1 cellular context compared by ENCODE assay signal in the genomic region with DNA sequence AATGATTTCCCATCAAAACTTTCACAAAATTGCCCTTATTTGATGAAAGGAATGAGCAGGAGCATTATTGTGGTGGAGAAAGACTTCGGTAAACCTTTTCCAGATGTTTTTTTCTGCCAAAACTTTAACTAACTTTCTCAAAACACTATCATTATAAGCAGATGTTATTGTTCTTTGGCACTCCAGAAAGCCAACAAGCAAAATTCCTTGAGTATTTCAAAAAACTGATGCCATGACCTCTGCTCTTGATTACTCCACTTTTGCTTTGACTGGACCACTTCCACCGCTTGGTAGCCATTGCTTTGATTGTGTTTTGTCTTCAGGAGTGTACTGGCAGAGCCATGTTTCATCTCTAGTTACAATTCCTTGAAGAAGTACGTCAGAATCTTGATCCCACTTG.
TF ChIP-seq lines count a peak whose summit lies in the region.

No MANE protein-coding gene starts in this region.

TF ChIP-seq in K562, 482 proteins besides CTCF, POLR2A, EP300 and RAD21:
- TF ChIP-seq, protein P1, sequence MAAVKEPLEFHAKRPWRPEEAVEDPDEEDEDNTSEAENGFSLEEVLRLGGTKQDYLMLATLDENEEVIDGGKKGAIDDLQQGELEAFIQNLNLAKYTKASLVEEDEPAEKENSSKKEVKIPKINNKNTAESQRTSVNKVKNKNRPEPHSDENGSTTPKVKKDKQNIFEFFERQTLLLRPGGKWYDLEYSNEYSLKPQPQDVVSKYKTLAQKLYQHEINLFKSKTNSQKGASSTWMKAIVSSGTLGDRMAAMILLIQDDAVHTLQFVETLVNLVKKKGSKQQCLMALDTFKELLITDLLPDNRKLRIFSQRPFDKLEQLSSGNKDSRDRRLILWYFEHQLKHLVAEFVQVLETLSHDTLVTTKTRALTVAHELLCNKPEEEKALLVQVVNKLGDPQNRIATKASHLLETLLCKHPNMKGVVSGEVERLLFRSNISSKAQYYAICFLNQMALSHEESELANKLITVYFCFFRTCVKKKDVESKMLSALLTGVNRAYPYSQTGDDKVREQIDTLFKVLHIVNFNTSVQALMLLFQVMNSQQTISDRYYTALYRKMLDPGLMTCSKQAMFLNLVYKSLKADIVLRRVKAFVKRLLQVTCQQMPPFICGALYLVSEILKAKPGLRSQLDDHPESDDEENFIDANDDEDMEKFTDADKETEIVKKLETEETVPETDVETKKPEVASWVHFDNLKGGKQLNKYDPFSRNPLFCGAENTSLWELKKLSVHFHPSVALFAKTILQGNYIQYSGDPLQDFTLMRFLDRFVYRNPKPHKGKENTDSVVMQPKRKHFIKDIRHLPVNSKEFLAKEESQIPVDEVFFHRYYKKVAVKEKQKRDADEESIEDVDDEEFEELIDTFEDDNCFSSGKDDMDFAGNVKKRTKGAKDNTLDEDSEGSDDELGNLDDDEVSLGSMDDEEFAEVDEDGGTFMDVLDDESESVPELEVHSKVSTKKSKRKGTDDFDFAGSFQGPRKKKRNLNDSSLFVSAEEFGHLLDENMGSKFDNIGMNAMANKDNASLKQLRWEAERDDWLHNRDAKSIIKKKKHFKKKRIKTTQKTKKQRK (IDR thresholded peaks at IDR 0.05; ENCODE audit: borderline replicate concordance, low read depth, low read length) = no peak
- TF ChIP-seq, protein P2, sequence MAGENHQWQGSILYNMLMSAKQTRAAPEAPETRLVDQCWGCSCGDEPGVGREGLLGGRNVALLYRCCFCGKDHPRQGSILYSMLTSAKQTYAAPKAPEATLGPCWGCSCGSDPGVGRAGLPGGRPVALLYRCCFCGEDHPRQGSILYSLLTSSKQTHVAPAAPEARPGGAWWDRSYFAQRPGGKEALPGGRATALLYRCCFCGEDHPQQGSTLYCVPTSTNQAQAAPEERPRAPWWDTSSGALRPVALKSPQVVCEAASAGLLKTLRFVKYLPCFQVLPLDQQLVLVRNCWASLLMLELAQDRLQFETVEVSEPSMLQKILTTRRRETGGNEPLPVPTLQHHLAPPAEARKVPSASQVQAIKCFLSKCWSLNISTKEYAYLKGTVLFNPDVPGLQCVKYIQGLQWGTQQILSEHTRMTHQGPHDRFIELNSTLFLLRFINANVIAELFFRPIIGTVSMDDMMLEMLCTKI (IDR thresholded peaks at IDR 0.05; ENCODE audit: partially characterized antibody) = no peak
- no peak for TF ChIP-seq ZNF175 (CRISPR knock-in tag; IDR thresholded peaks at IDR 0.05; ENCODE audit: low read depth)
- TF ChIP-seq, protein P3, sequence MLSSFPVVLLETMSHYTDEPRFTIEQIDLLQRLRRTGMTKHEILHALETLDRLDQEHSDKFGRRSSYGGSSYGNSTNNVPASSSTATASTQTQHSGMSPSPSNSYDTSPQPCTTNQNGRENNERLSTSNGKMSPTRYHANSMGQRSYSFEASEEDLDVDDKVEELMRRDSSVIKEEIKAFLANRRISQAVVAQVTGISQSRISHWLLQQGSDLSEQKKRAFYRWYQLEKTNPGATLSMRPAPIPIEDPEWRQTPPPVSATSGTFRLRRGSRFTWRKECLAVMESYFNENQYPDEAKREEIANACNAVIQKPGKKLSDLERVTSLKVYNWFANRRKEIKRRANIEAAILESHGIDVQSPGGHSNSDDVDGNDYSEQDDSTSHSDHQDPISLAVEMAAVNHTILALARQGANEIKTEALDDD (IDR thresholded peaks at IDR 0.05) = no peak
- TF ChIP-seq MBD2 (IDR thresholded peaks at IDR 0.05; ENCODE audit: borderline replicate concordance, low read depth) = no peak
- TF ChIP-seq SMAD3 (CRISPR knock-in tag; conservative IDR thresholded peaks at IDR 0.05) = no peak
- no peak for TF ChIP-seq CBX3 (IDR thresholded peaks at IDR 0.05; ENCODE audit: borderline replicate concordance in 1 of 2, low read length in 2 of 2)
- TF ChIP-seq RHOXF2B (CRISPR knock-in tag; conservative IDR thresholded peaks at IDR 0.05) = no peak
- TF ChIP-seq, protein P4, sequence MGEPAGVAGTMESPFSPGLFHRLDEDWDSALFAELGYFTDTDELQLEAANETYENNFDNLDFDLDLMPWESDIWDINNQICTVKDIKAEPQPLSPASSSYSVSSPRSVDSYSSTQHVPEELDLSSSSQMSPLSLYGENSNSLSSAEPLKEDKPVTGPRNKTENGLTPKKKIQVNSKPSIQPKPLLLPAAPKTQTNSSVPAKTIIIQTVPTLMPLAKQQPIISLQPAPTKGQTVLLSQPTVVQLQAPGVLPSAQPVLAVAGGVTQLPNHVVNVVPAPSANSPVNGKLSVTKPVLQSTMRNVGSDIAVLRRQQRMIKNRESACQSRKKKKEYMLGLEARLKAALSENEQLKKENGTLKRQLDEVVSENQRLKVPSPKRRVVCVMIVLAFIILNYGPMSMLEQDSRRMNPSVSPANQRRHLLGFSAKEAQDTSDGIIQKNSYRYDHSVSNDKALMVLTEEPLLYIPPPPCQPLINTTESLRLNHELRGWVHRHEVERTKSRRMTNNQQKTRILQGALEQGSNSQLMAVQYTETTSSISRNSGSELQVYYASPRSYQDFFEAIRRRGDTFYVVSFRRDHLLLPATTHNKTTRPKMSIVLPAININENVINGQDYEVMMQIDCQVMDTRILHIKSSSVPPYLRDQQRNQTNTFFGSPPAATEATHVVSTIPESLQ (CRISPR knock-in tag; IDR thresholded peaks at IDR 0.05) = no peak
- TF ChIP-seq, protein P5, sequence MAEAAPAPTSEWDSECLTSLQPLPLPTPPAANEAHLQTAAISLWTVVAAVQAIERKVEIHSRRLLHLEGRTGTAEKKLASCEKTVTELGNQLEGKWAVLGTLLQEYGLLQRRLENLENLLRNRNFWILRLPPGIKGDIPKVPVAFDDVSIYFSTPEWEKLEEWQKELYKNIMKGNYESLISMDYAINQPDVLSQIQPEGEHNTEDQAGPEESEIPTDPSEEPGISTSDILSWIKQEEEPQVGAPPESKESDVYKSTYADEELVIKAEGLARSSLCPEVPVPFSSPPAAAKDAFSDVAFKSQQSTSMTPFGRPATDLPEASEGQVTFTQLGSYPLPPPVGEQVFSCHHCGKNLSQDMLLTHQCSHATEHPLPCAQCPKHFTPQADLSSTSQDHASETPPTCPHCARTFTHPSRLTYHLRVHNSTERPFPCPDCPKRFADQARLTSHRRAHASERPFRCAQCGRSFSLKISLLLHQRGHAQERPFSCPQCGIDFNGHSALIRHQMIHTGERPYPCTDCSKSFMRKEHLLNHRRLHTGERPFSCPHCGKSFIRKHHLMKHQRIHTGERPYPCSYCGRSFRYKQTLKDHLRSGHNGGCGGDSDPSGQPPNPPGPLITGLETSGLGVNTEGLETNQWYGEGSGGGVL (CRISPR knock-in tag; IDR thresholded peaks at IDR 0.05) = no peak
- TF ChIP-seq EHMT2 (IDR thresholded peaks at IDR 0.05) = no peak
- no peak for TF ChIP-seq GABPA (tag; conservative IDR thresholded peaks at IDR 0.05; ENCODE audit: low read depth)
